8 cellular contexts compared by ENCODE assay signal in genomic region chr6:113879186-113880096, GRCh38. TPM values are rescaled to one million over a fixed set of nuclear protein-coding genes. Genes with fewer than 3 reads are reported as not detected.
DNase-seq lines count a peak whose midpoint lies in the region; ATAC-seq and TF ChIP-seq lines count a peak whose summit lies in the region.

No MANE protein-coding gene starts in this region.

- H3K9me3 ChIP-seq in DND-41 (ENCODE audit: insufficient read depth, low read length, severe bottlenecking), result no peaks in the 10 kb centered on the region
- H3K9me3 ChIP-seq in left ventricle myocardium inferior (replicated peaks), result no peaks in the 10 kb centered on the region

- H3K4me1 ChIP-seq in DND-41 (ENCODE audit: insufficient read depth, low read length) (no peaks in the 10 kb centered on the region), left ventricle myocardium inferior (peaks cover 19% of the 10 kb centered on the region), rectal smooth muscle tissue (ENCODE audit: control insufficient read depth, insufficient read depth, low read length) (no peaks in the 10 kb centered on the region)

- no peaks in the 10 kb centered on the region for H3K36me3 Mint-ChIP-seq in activated naive CD8-positive, alpha-beta T cell treated with anti-CD3 and anti-CD28 coated beads, Interleukin-2, amount 50 U/mL, for 24 hours (ENCODE audit: low read depth)

- H3K27me3 ChIP-seq in DND-41 (ENCODE audit: insufficient read depth, low read length, poor library complexity), result no peaks in the 10 kb centered on the region
- H3K27me3 ChIP-seq in left ventricle myocardium inferior (ENCODE audit: low read depth), result no peaks in the 10 kb centered on the region
- H3K27me3 ChIP-seq in rectal smooth muscle tissue (ENCODE audit: control insufficient read depth, insufficient read depth, low read length), result no peaks in the 10 kb centered on the region

- peaks cover 19% of the 10 kb centered on the region for H3K27me3 Mint-ChIP-seq in activated naive CD8-positive, alpha-beta T cell treated with anti-CD3 and anti-CD28 coated beads, Interleukin-2, amount 50 U/mL, for 24 hours

- no peaks in the 10 kb centered on the region for H3K9me3 Mint-ChIP-seq in activated naive CD8-positive, alpha-beta T cell treated with anti-CD3 and anti-CD28 coated beads, Interleukin-2, amount 50 U/mL, for 24 hours

- H3K9ac ChIP-seq in DND-41 (ENCODE audit: low read depth, low read length) (no peak overlapping the region), rectal smooth muscle tissue (ENCODE audit: low read length) (no peak overlapping the region)

- H3K4me2 ChIP-seq in DND-41 (ENCODE audit: insufficient read depth, low read length), result no peak overlapping the region

- intact Hi-C loops in left ventricle myocardium inferior (cut with micrococcal nuclease), result no loop called here

- no peak overlapping the region for H3K27ac Mint-ChIP-seq in activated naive CD8-positive, alpha-beta T cell treated with anti-CD3 and anti-CD28 coated beads, Interleukin-2, amount 50 U/mL, for 24 hours

- H4K20me1 ChIP-seq in DND-41 (ENCODE audit: insufficient read depth, low read length), result no peaks in the 10 kb centered on the region

- no peaks in the 10 kb centered on the region for H3K79me2 ChIP-seq in DND-41 (ENCODE audit: insufficient read depth, low read length)

- ATAC-seq in DND-41 (ENCODE audit: insufficient read depth, low read depth) (peak; percentile 96), GM19463 (IDR thresholded peaks at IDR 0.05; ENCODE audit: unreplicated experiment) (peak; percentile 100), HG03378 (IDR thresholded peaks at IDR 0.05; ENCODE audit: unreplicated experiment) (peak; percentile 99)
- peak; percentile 61 for ATAC-seq in activated naive CD8-positive, alpha-beta T cell treated with anti-CD3 and anti-CD28 coated beads, Interleukin-2, amount 50 U/mL, for 24 hours

- no peaks in the 10 kb centered on the region for H3K4me1 Mint-ChIP-seq in activated naive CD8-positive, alpha-beta T cell treated with anti-CD3 and anti-CD28 coated beads, Interleukin-2, amount 50 U/mL, for 24 hours

- H3K36me3 ChIP-seq in DND-41 (ENCODE audit: insufficient read depth, low read length), result no peaks in the 10 kb centered on the region
- no peaks in the 10 kb centered on the region for H3K36me3 ChIP-seq in left ventricle myocardium inferior
- H3K36me3 ChIP-seq in rectal smooth muscle tissue (ENCODE audit: control insufficient read depth, insufficient read depth, low read length), result no peaks in the 10 kb centered on the region

- DNase-seq in DND-41, result peak; percentile 37
- DNase-seq in NCI-H2196 treated with DMSO at 0.1 percent for 48 hours (lab: John Stamatoyannopoulos, UW; ENCODE audit: unreplicated experiment), result peak; percentile 72
- DNase-seq in activated naive CD8-positive, alpha-beta T cell treated with anti-CD3 and anti-CD28 coated beads, Interleukin-2, amount 50 U/mL, for 24 hours, result no peak
- DNase-seq in left ventricle myocardium inferior, result no peak
- no peak for DNase-seq in middle frontal gyrus (ENCODE audit: extremely low spot score, low spot score)

- H3K4me3 Mint-ChIP-seq in activated naive CD8-positive, alpha-beta T cell treated with anti-CD3 and anti-CD28 coated beads, Interleukin-2, amount 50 U/mL, for 24 hours, result no peak overlapping the region

- H3K4me3 ChIP-seq in DND-41 (ENCODE audit: low read depth in 1 of 2, low read length in 2 of 2) (no peak overlapping the region), left ventricle myocardium inferior (peak overlapping the region; percentile 33), rectal smooth muscle tissue (ENCODE audit: low read length) (peak overlapping the region; percentile 5)

- H2AFZ ChIP-seq in DND-41 (ENCODE audit: low read depth, low read length), result no peak overlapping the region

- peak; percentile 69 for TF ChIP-seq CTCF in DND-41 (IDR thresholded peaks at IDR 0.05; ENCODE audit: borderline replicate concordance, extremely low read depth, low read length, poor library complexity, severe bottlenecking)
- TF ChIP-seq CTCF in left ventricle myocardium inferior (IDR thresholded peaks at IDR 0.05; ENCODE audit: borderline replicate concordance), result peak; percentile 82

- H3K27ac ChIP-seq in DND-41 (ENCODE audit: low read length) (no peak overlapping the region), left ventricle myocardium inferior (replicated peaks) (peak overlapping the region; percentile 73), rectal smooth muscle tissue (ENCODE audit: low read depth, low read length) (no peak overlapping the region)

RNA-seq across cellular contexts. Expression of gene MARCKS, which starts 22.3 kb away (rescaled TPM):
- total RNA-seq in left ventricle myocardium inferior, result 21.0 TPM

Comparison
In these comparisons a context has a peak if more than half of its experiments do, and no peak if none do; other contexts are left out.
1. DNase-seq: peak in DND-41 (single experiment) and NCI-H2196 treated with DMSO at 0.1 percent for 48 hours (single experiment); none in activated naive CD8-positive, alpha-beta T cell treated with anti-CD3 and anti-CD28 coated beads, Interleukin-2, amount 50 U/mL, for 24 hours (single experiment), left ventricle myocardium inferior (single experiment) and middle frontal gyrus (single experiment).
2. H3K4me3 ChIP-seq: peak in left ventricle myocardium inferior (single experiment) and rectal smooth muscle tissue (single experiment); none in DND-41 (0 of 2).
3. Peak in every context shown above with its lines, with median percentiles within 50 percentile points of each other: ATAC-seq.